ENCODE assay signal across 32 cellular contexts in genomic region chr2:100285011-100285410, GRCh38. TPM values are rescaled to one million over a fixed set of nuclear protein-coding genes. Genes with fewer than 3 reads are reported as not detected.
"Had no signal": no experiment of that assay in that cellular context is flagged by ENCODE, and none has a peak within 500 bp of the region (broad histone marks: within the 10 kb centered on the region; RNA-seq: fewer than 3 reads in every experiment).

No MANE protein-coding gene starts in this region.

- DNase-seq: activated CD4-positive, alpha-beta memory T cell treated with anti-CD3 and anti-CD28 coated beads, Interleukin-2, amount 10 ng/mL, durations not matched to agents 7 days and 5 days; activated CD4-positive, alpha-beta T cell treated with anti-CD3 and anti-CD28 coated beads for 48 hours; activated CD8-positive, alpha-beta memory T cell treated with anti-CD3 and anti-CD28 coated beads, Interleukin-2, amount 50 U/mL, for 48 hours; activated gamma-delta T cell treated with Interleukin-2 at 50 U/mL for 16 hours; activated naive CD4-positive, alpha-beta T cell treated with anti-CD3 and anti-CD28 coated beads, Interleukin-2, amount 50 U/mL, for 16 hours; activated T-cell treated with anti-CD3 and anti-CD28 coated beads, Interleukin-2, amount 50 U/mL, for 4 hours; dorsolateral prefrontal cortex; effector memory CD4-positive, alpha-beta T cell; hippocampal formation; kidney; left colon; mammary epithelial cell; naive thymus-derived CD4-positive, alpha-beta T cell; occipital lobe; posterior cingulate gyrus; right cardiac atrium; stimulated activated CD4-positive, alpha-beta T cell treated with anti-CD3 and anti-CD28 coated beads, Interleukin-15, amount 100 ng/mL, for 24 hours; stimulated activated CD4-positive, alpha-beta T cell treated with anti-CD3 and anti-CD28 coated beads, Interleukin-2, amount 100 ng/mL, for 24 hours; stimulated activated naive B cell treated with anti-CD40 and anti-IgM and Interleukin-4, amounts not matched to agents 10 μg/mL and 1 μg/mL and 100 μg/mL, for 72 hours; T-helper 9 cell; tibial artery; upper lobe of right lung had no signal

- H3K36me3 Mint-ChIP-seq: stimulated activated naive B cell treated with anti-CD40 and anti-IgM and Interleukin-4, amounts not matched to agents 10 μg/mL and 1 μg/mL and 100 μg/mL, for 72 hours had no signal

- H3K36me3 ChIP-seq: cardiac muscle cell, neural progenitor cell, suprapubic skin, upper lobe of right lung had no signal

- H3K27ac ChIP-seq: cardiac muscle cell, neural progenitor cell, suprapubic skin, tibial artery, upper lobe of right lung, VCaP had no signal

- H3K4me3 Mint-ChIP-seq: activated CD4-positive, alpha-beta memory T cell treated with anti-CD3 and anti-CD28 coated beads, Interleukin-2, amount 10 ng/mL, durations not matched to agents 7 days and 5 days; activated T-cell treated with anti-CD3 and anti-CD28 coated beads, Interleukin-2, amount 50 U/mL, for 4 hours; activated T-helper 17 cell treated with anti-CD3 and anti-CD28 coated beads, Interleukin-2, amount 50 U/mL, for 72 hours; brain; mesothelial cell of epicardium; naive thymus-derived CD4-positive, alpha-beta T cell; neural progenitor cell; stimulated activated naive B cell treated with anti-CD40 and anti-IgM and Interleukin-4, amounts not matched to agents 10 μg/mL and 1 μg/mL and 100 μg/mL, for 72 hours; T-helper 1 cell treated with Interleukin-12 subunit alpha and Interleukin-12 subunit beta and Interleukin-4 antibody, amounts not matched to agents 30 μg/mL and 1 μg/mL, for 36 hours had no signal

- H3K27ac Mint-ChIP-seq: activated CD4-positive, alpha-beta memory T cell treated with anti-CD3 and anti-CD28 coated beads, Interleukin-2, amount 10 ng/mL, durations not matched to agents 7 days and 5 days; activated T-helper 17 cell treated with anti-CD3 and anti-CD28 coated beads, Interleukin-2, amount 50 U/mL, for 72 hours; naive thymus-derived CD4-positive, alpha-beta T cell; neural progenitor cell; stimulated activated naive B cell treated with anti-CD40 and anti-IgM and Interleukin-4, amounts not matched to agents 10 μg/mL and 1 μg/mL and 100 μg/mL, for 72 hours; T-helper 1 cell treated with Interleukin-12 subunit alpha and Interleukin-12 subunit beta and Interleukin-4 antibody, amounts not matched to agents 30 μg/mL and 1 μg/mL, for 36 hours had no signal

- H3K4me1 Mint-ChIP-seq: activated T-helper 17 cell treated with anti-CD3 and anti-CD28 coated beads, Interleukin-2, amount 50 U/mL, for 72 hours had no signal

- ATAC-seq: activated T-cell treated with anti-CD3 and anti-CD28 coated beads, Interleukin-2, amount 50 U/mL, for 4 hours; activated T-helper 17 cell treated with anti-CD3 and anti-CD28 coated beads, Interleukin-2, amount 50 U/mL, for 72 hours; gastroesophageal sphincter; left colon; naive thymus-derived CD4-positive, alpha-beta T cell; stimulated activated naive B cell treated with anti-CD40 and anti-IgM and Interleukin-4, amounts not matched to agents 10 μg/mL and 1 μg/mL and 100 μg/mL, for 72 hours; upper lobe of right lung had no signal

- H3K4me1 ChIP-seq: suprapubic skin, tibial artery, upper lobe of right lung had no signal

- H3K27me3 ChIP-seq: cardiac muscle cell, dorsolateral prefrontal cortex, gastroesophageal sphincter, neural progenitor cell, suprapubic skin, tibial artery, upper lobe of right lung had no signal

- H3K9me3 Mint-ChIP-seq: activated CD4-positive, alpha-beta memory T cell treated with anti-CD3 and anti-CD28 coated beads, Interleukin-2, amount 10 ng/mL, durations not matched to agents 7 days and 5 days; activated T-cell treated with anti-CD3 and anti-CD28 coated beads, Interleukin-2, amount 50 U/mL, for 4 hours; activated T-helper 17 cell treated with anti-CD3 and anti-CD28 coated beads, Interleukin-2, amount 50 U/mL, for 72 hours; brain; mesothelial cell of epicardium; naive thymus-derived CD4-positive, alpha-beta T cell; neural progenitor cell; stimulated activated naive B cell treated with anti-CD40 and anti-IgM and Interleukin-4, amounts not matched to agents 10 μg/mL and 1 μg/mL and 100 μg/mL, for 72 hours; T-helper 1 cell treated with Interleukin-12 subunit alpha and Interleukin-12 subunit beta and Interleukin-4 antibody, amounts not matched to agents 30 μg/mL and 1 μg/mL, for 36 hours had no signal

- H3K4me3 ChIP-seq: cardiac muscle cell, coronary artery, gastroesophageal sphincter, neural progenitor cell, suprapubic skin, tibial artery, upper lobe of right lung had no signal

- H3K9me3 ChIP-seq: gastroesophageal sphincter, suprapubic skin, tibial artery, upper lobe of right lung had no signal

- H3K27me3 Mint-ChIP-seq: brain had no signal

RNA-seq across cellular contexts. Expression of gene LONRF2, which starts 37.3 kb away (rescaled TPM):
- polyA plus RNA-seq: mammary epithelial cell; naive thymus-derived CD4-positive, alpha-beta T cell had no signal
